1 cellular context compared by ENCODE assay signal in genomic region chr7:2138146-2138765, GRCh38.
TF ChIP-seq lines count a peak whose summit lies in the region.

No MANE protein-coding gene starts in this region.

TF ChIP-seq in GM23338, 12 proteins besides CTCF, POLR2A, EP300 and RAD21 (continued from another document):
- TF ChIP-seq ZNF462 (CRISPR knock-in tag; IDR thresholded peaks at IDR 0.05) = no peak
- no peak for TF ChIP-seq ZNF114 (CRISPR knock-in tag; IDR thresholded peaks at IDR 0.05)
- no peak for TF ChIP-seq NANOG (IDR thresholded peaks at IDR 0.05; ENCODE audit: borderline replicate concordance)
- no peak for TF ChIP-seq REST (IDR thresholded peaks at IDR 0.05; ENCODE audit: unreplicated experiment)
